Comparison of ENCODE assay signal across 8 cellular contexts in genomic region chr13:36297600-36298338, GRCh38. TPM values are rescaled to one million over a fixed set of nuclear protein-coding genes. Genes with fewer than 3 reads are reported as not detected.
A peak's percentile ranks its signal among the peaks of the same experiment; 100 is the strongest.
DNase-seq lines count a peak whose midpoint lies in the region; ATAC-seq, FAIRE-seq and TF ChIP-seq lines count a peak whose summit lies in the region.

CCDC169 (minus strand) TSS chr13:36297814; CDS start chr13:36297719, 95 bp downstream.

- H4K20me1 ChIP-seq in endothelial cell of umbilical vein (replicated peaks; ENCODE audit: control insufficient read depth, extremely low read depth, insufficient read depth, low read length), result no peaks in the 10 kb centered on the region

- BruUV-seq in endothelial cell of umbilical vein (replicated peaks; lab: Mats Ljungman, UMichigan), result TSS peak; percentile 79

- no peaks in the 10 kb centered on the region for H3K9me1 ChIP-seq in endothelial cell of umbilical vein (replicated peaks; ENCODE audit: control insufficient read depth, extremely low read depth, insufficient read depth, low read length)

- CTCF ChIA-PET in endothelial cell of umbilical vein (lab: Charles Lee), result interaction anchor here (1.0 to 3.3 kb wide), 9 partner anchors 8 to 320 kb away, joined by 3 to 23 read pairs (median 3); no protein-coding TSS in a partner anchor

- H3K9me3 ChIP-seq in endothelial cell of umbilical vein (replicated peaks; ENCODE audit: control insufficient read depth, insufficient read depth, low read length), result no peaks in the 10 kb centered on the region

- peak within 1 kb of the TSS; percentile 17 for H3K27ac ChIP-seq in endothelial cell of umbilical vein (ENCODE audit: insufficient read depth, low read depth, low read length)

- POLR2A ChIA-PET in endothelial cell of umbilical vein (lab: Charles Lee), result no interaction called here

- H3K27me3 Mint-ChIP-seq in mesothelial cell of epicardium (ENCODE audit: low read depth), result no peaks in the 10 kb centered on the region

- intact Hi-C loops in endothelial cell of umbilical vein (cut with micrococcal nuclease), result loop anchor here (2.0 to 5.0 kb wide), 4 partner anchors 37 to 520 kb away; partner anchors contain the start of genes RFXAP and SPART

- peaks cover 18% of the 10 kb centered on the region for H3K4me1 ChIP-seq in endothelial cell of umbilical vein (ENCODE audit: control insufficient read depth, extremely low read depth, insufficient read depth, low read length)

- no peaks in the 10 kb centered on the region for H3K36me3 ChIP-seq in endothelial cell of umbilical vein (ENCODE audit: control insufficient read depth in 2 of 2, extremely low read depth in 1 of 2, insufficient read depth in 2 of 2, low read length in 2 of 2)

- no peaks in the 10 kb centered on the region for H3K79me2 ChIP-seq in endothelial cell of umbilical vein (ENCODE audit: control insufficient read depth, insufficient read depth, low read length)

- peak; percentile 96 for DNase-seq in ELF-1 (ENCODE audit: low read depth, low spot score)
- DNase-seq in NOMO-1 (lab: John Stamatoyannopoulos, UW; ENCODE audit: unreplicated experiment in 2 of 2), result peak; percentile 51 to 71
- peak; percentile 80 for DNase-seq in activated CD8-positive, alpha-beta memory T cell treated with anti-CD3 and anti-CD28 coated beads, Interleukin-2, amount 50 U/mL, for 48 hours
- DNase-seq in endothelial cell of umbilical vein (ENCODE audit: low read depth, low spot score), result peak; percentile 85
- peak; percentile 50 to 73 for DNase-seq in mesothelial cell of epicardium (ENCODE audit: low spot score in 2 of 2, unreplicated experiment in 2 of 2)
- DNase-seq in stimulated activated CD8-positive, alpha-beta memory T cell treated with anti-CD3 and anti-CD28 coated beads, Interleukin-15, amount 100 ng/mL, for 24 hours (ENCODE audit: low read depth), result peak; percentile 31
- no peak for DNase-seq in cerebellar cortex (ENCODE audit: low spot score)

- peak; percentile 81 for ATAC-seq in HG02798 (IDR thresholded peaks at IDR 0.05; ENCODE audit: poor library complexity, unreplicated experiment)

- H3K9me3 Mint-ChIP-seq in mesothelial cell of epicardium, result peaks cover 5% of the 10 kb centered on the region

- peaks cover 19% of the 10 kb centered on the region for H3K4me1 Mint-ChIP-seq in mesothelial cell of epicardium

- TF ChIP-seq CTCF in endothelial cell of umbilical vein (IDR thresholded peaks at IDR 0.05; ENCODE audit: extremely low read depth in 1 of 2, insufficient read depth in 1 of 2, low read depth in 1 of 2, low read length in 2 of 2), result no peak
- TF ChIP-seq CTCF in mesothelial cell of epicardium (IDR thresholded peaks at IDR 0.05; ENCODE audit: unreplicated experiment), result no peak

- FAIRE-seq in endothelial cell of umbilical vein (lab: Jason Lieb, UNC), result peak; percentile 81

- peak within 1 kb of the TSS; percentile 71 for H3K9ac ChIP-seq in endothelial cell of umbilical vein (replicated peaks; ENCODE audit: extremely low read depth, insufficient read depth, low read length)

- peaks cover 5% of the 10 kb centered on the region for H3K36me3 Mint-ChIP-seq in mesothelial cell of epicardium

- peak within 1 kb of the TSS; percentile 71 for H2AFZ ChIP-seq in endothelial cell of umbilical vein (ENCODE audit: low read depth, low read length)

- H3K27ac Mint-ChIP-seq in mesothelial cell of epicardium, result peak within 1 kb of the TSS; percentile 78

- TF ChIP-seq POLR2A in endothelial cell of umbilical vein (IDR thresholded peaks at IDR 0.05; ENCODE audit: low read depth, low read length), result peak; percentile 84

- H3K4me3 ChIP-seq in endothelial cell of umbilical vein (replicated peaks in 1 of 3; ENCODE audit: insufficient read depth in 1 of 3, low read depth in 1 of 3, low read length in 3 of 3), result peak within 1 kb of the TSS; percentile 31 to 69 (median 59)

- peak within 1 kb of the TSS; percentile 69 for H3K4me2 ChIP-seq in endothelial cell of umbilical vein (ENCODE audit: insufficient read depth, low read length)

- no peaks in the 10 kb centered on the region for H3K27me3 ChIP-seq in endothelial cell of umbilical vein (ENCODE audit: control insufficient read depth in 2 of 2, insufficient read depth in 2 of 2, low read length in 2 of 2)

- peak within 1 kb of the TSS; percentile 81 for H3K4me3 Mint-ChIP-seq in mesothelial cell of epicardium

- dilution Hi-C loops in endothelial cell of umbilical vein (cut with MboI; ENCODE audit: extremely low pct_ligation_motif_present, low sequenced_read_pairs), result no loop called here

TF ChIP-seq in endothelial cell of umbilical vein, 7 proteins besides CTCF, POLR2A, EP300 and RAD21:
- TF ChIP-seq POLR2AphosphoS5 (IDR thresholded peaks at IDR 0.05; ENCODE audit: insufficient read depth, low read depth, low read length), result peak; percentile 78
- TF ChIP-seq JUN (IDR thresholded peaks at IDR 0.05; ENCODE audit: borderline replicate concordance, insufficient read depth, insufficient read length, low read depth), result peak; percentile 22
- TF ChIP-seq EZH2 (IDR thresholded peaks at IDR 0.05; ENCODE audit: borderline replicate concordance, low read depth, low read length, severe bottlenecking), result no peak
- no peak for TF ChIP-seq MAX (IDR thresholded peaks at IDR 0.05; ENCODE audit: insufficient read depth, insufficient read length)

RNA-seq across cellular contexts. Expression of gene CCDC169, which starts in this region (rescaled TPM):
- total RNA-seq in endothelial cell of umbilical vein, result 2.5 and 5.3 TPM in 2 replicates
- polyA plus RNA-seq in endothelial cell of umbilical vein, result 0.78 and 1.2 TPM in 2 replicates
- 1.7 and 2.0 TPM in 2 replicates for polyA plus RNA-seq in endothelial cell of umbilical vein (2011; cell fraction: cytosol; rRNA removed)
- polyA plus RNA-seq in endothelial cell of umbilical vein (2011; cell fraction: nucleus; rRNA removed), result 2.6 and 3.8 TPM in 2 replicates
- 5.9 and 7.2 TPM in 2 replicates for polyA plus RNA-seq in endothelial cell of umbilical vein (2012)
- polyA minus RNA-seq in endothelial cell of umbilical vein, result 1.8 and 2.0 TPM in 2 replicates
- polyA minus RNA-seq in endothelial cell of umbilical vein (2011; cell fraction: cytosol; rRNA and poly(A)+ RNA removed), result 0.82 TPM
- 4.7 and 6.0 TPM in 2 replicates for polyA minus RNA-seq in endothelial cell of umbilical vein (2011; cell fraction: nucleus; rRNA and poly(A)+ RNA removed)
- 3.7 to 5.3 TPM (median 4.7 TPM) in 3 replicates for total RNA-seq in mesothelial cell of epicardium
